ENCODE assay signal across 30 cellular contexts in genomic region chrX:32937043-32937442, GRCh38.
"Had no signal": no experiment of that assay in that cellular context is flagged by ENCODE, and none has a peak within 500 bp of the region (broad histone marks: within the 10 kb centered on the region; RNA-seq: fewer than 3 reads in every experiment).

No MANE protein-coding gene starts in this region.

- H3K9me3 ChIP-seq: esophagus muscularis mucosa, gastrocnemius medialis, heart right ventricle had no signal

- DNase-seq: activated CD4-positive, alpha-beta memory T cell treated with anti-CD3 and anti-CD28 coated beads for 36 hours; activated CD4-positive, alpha-beta T cell treated with anti-CD3 and anti-CD28 coated beads for 36 hours; activated CD4-positive, alpha-beta T cell treated with anti-CD3 and anti-CD28 coated beads, Interleukin-2, amount 10 ng/mL, durations not matched to agents 24 days and 14 days; activated CD4-positive, CD25-positive, alpha-beta regulatory T cell; activated CD4-positive, CD25-positive, alpha-beta regulatory T cell treated with anti-CD3 and anti-CD28 coated beads, Interleukin-2, amount 50 U/mL, for 72 hours; activated CD8-positive, alpha-beta memory T cell treated with anti-CD3 and anti-CD28 coated beads, Interleukin-2, amount 10 ng/mL, durations not matched to agents 7 days and 5 days; activated CD8-positive, alpha-beta memory T cell treated with anti-CD3 and anti-CD28 coated beads, Interleukin-2, amount 50 U/mL, for 4 hours; activated CD8-positive, alpha-beta T cell treated with anti-CD3 and anti-CD28 coated beads, Interleukin-2, amount 10 ng/mL, durations not matched to agents 7 days and 5 days; activated gamma-delta T cell; activated naive CD4-positive, alpha-beta T cell; activated naive CD4-positive, alpha-beta T cell treated with anti-CD3 and anti-CD28 coated beads, Interleukin-2, amount 10 ng/mL, durations not matched to agents 7 days and 5 days; activated naive CD8-positive, alpha-beta T cell treated with anti-CD3 and anti-CD28 coated beads, Interleukin-2, amount 10 ng/mL, durations not matched to agents 7 days and 5 days; activated T-cell treated with anti-CD3 and anti-CD28 coated beads for 4 hours; activated T-cell treated with anti-CD3 and anti-CD28 coated beads, Interleukin-2, amount 50 U/mL, for 24 hours; activated T-cell treated with anti-CD3 and anti-CD28 coated beads, Interleukin-2, amount 50 U/mL, for 72 hours; amniotic stem cell; anterior cingulate cortex; brain microvascular endothelial cell; caudate nucleus; cortex of kidney; dermis blood vessel endothelial cell; effector CD4-positive, alpha-beta T cell; effector memory CD8-positive, alpha-beta T cell; erythroblast; foreskin keratinocyte; gastrocnemius medialis; glutamatergic neuron; heart right ventricle; T-helper 2 cell had no signal

- H3K27me3 ChIP-seq: brain microvascular endothelial cell, esophagus muscularis mucosa, foreskin keratinocyte, gastrocnemius medialis, heart right ventricle had no signal

- H3K4me3 ChIP-seq: esophagus muscularis mucosa, gastrocnemius medialis, heart right ventricle had no signal

- H3K4me1 ChIP-seq: esophagus muscularis mucosa, foreskin keratinocyte, gastrocnemius medialis had no signal

- H3K27ac ChIP-seq: brain microvascular endothelial cell, esophagus muscularis mucosa, foreskin keratinocyte, gastrocnemius medialis, heart right ventricle had no signal

- H3K36me3 ChIP-seq: brain microvascular endothelial cell, esophagus muscularis mucosa, gastrocnemius medialis, heart right ventricle had no signal
